1 cellular context compared by ENCODE assay signal in the genomic region with DNA sequence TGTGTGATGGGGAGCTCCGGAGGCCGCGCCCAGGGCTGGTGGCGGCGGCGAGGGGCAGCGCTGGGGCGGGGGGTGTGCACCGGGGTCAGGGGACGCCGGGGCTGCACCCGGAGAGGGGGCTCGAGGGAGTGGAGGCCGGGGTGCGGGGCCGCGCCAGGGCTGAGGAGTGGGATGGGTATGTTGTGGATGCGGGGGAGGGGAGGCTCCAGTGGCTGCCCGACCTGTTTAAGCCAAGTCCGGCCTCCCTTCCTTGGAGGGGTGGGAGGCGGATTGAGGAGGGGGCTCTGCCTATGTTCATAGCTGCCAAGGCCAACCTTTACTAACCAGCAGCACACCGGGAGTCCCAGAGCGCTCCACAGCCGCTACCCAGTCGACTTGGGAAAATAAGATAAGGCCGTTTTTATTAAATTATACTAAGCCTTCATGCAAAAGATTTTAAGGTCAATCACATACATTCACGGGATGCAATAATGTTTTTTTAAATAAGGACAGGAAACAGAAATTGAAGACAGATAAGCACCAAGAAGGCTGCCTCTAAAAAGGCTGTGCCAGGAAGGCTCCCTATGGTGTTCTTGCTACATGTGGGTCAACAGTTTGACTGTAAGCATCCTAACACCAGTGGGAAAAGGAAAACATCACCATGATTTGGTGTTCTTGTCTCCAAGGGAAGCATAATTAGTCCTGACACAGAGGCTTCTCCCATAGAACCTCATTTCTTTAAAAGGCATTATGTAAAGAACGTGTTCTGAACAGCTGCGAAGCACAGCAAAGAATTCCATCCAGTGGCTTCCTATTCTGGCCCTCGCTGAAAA.
TF ChIP-seq lines count a peak whose summit lies in the region.

No MANE protein-coding gene starts in this region.

TF ChIP-seq in IMR-90, 13 proteins besides CTCF, POLR2A, EP300 and RAD21:
- TF ChIP-seq FOS (IDR thresholded peaks at IDR 0.05; ENCODE audit: low read depth, low read length), result no peak
- TF ChIP-seq, protein P1, sequence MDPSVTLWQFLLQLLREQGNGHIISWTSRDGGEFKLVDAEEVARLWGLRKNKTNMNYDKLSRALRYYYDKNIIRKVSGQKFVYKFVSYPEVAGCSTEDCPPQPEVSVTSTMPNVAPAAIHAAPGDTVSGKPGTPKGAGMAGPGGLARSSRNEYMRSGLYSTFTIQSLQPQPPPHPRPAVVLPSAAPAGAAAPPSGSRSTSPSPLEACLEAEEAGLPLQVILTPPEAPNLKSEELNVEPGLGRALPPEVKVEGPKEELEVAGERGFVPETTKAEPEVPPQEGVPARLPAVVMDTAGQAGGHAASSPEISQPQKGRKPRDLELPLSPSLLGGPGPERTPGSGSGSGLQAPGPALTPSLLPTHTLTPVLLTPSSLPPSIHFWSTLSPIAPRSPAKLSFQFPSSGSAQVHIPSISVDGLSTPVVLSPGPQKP (IDR thresholded peaks at IDR 0.05; ENCODE audit: borderline replicate concordance, low read depth, low read length), result no peak
TF ChIP-seq in IMR-90: peak in this region for 0.
